13 cellular contexts compared by ENCODE assay signal in genomic region chr14:61482348-61483206, GRCh38.
DNase-seq lines count a peak whose midpoint lies in the region; ATAC-seq and TF ChIP-seq lines count a peak whose summit lies in the region.
"Had no signal": no experiment of that assay in that cellular context is flagged by ENCODE, and none has a peak within 500 bp of the region (broad histone marks: within the 10 kb centered on the region; RNA-seq: fewer than 3 reads in every experiment).

No MANE protein-coding gene starts in this region.

- H3K4me3 ChIP-seq in IMR-90 (ENCODE audit: insufficient read depth, low read depth, low read length) (no peak overlapping the region), neutrophil (ENCODE audit: low read depth in 1 of 2, low read length in 1 of 2) (no peak overlapping the region), OCI-LY7 (ENCODE audit: low read depth, low read length, poor library complexity, severe bottlenecking) (no peak overlapping the region)
- H3K4me3 ChIP-seq: colonic mucosa, esophagus muscularis mucosa, lower lobe of right lung had no signal

- DNase-seq in activated CD4-positive, alpha-beta T cell treated with anti-CD3 and anti-CD28 coated beads, Interleukin-2, amount 10 ng/mL, durations not matched to agents 24 days and 14 days = no peak
- no peak for DNase-seq in activated CD4-positive, alpha-beta T cell treated with anti-CD3 and anti-CD28 coated beads, Interleukin-2, amount 50 U/mL, for 4 hours
- DNase-seq in IMR-90 = no peak
- DNase-seq in effector memory CD8-positive, alpha-beta T cell = no peak
- no peak for DNase-seq in foreskin melanocyte
- no peak for DNase-seq in OCI-LY7 (ENCODE audit: low spot score)
- DNase-seq in DMS79 treated with DMSO at 0.1 percent for 48 hours (lab: John Stamatoyannopoulos, UW) = no peak
- DNase-seq: colonic mucosa, lower lobe of right lung, NCI-H748 treated with DMSO at 0.1 percent for 48 hours, T1000 had no signal

- H2AK5ac ChIP-seq in IMR-90 (ENCODE audit: low read depth, low read length) = peak overlapping the region; percentile 77

- in situ Hi-C loops in IMR-90 (cut with MboI; ENCODE audit: low sequenced_read_pairs) = no loop called here

- H2AFZ ChIP-seq in IMR-90 (replicated peaks; ENCODE audit: low read length, poor library complexity) (peak overlapping the region; percentile 10), OCI-LY7 (ENCODE audit: low read length) (no peak overlapping the region)

- peaks cover 0 to 19% of the 10 kb centered on the region in 2 experiments; a peak in 3 of 4 replicates for H3K79me1 ChIP-seq in IMR-90 (ENCODE audit: low read depth in 1 of 2, low read length in 2 of 2)

- H3K4me2 ChIP-seq in IMR-90 (ENCODE audit: low read depth, low read length) (no peak overlapping the region), OCI-LY7 (ENCODE audit: low read length) (no peak overlapping the region)

- no peaks in the 10 kb centered on the region for H4K20me1 ChIP-seq in IMR-90 (ENCODE audit: insufficient read depth, low read length)
- H4K20me1 ChIP-seq in OCI-LY7 (ENCODE audit: insufficient read depth, low read length) = no peaks in the 10 kb centered on the region

- H3K27ac ChIP-seq in IMR-90 (ENCODE audit: insufficient read depth, low read length) (no peak overlapping the region), neutrophil (peak overlapping the region; percentile 3), OCI-LY7 (ENCODE audit: low read depth, low read length, poor library complexity, severe bottlenecking) (no peak overlapping the region)
- H3K27ac ChIP-seq: colonic mucosa, esophagus muscularis mucosa, lower lobe of right lung had no signal

- H3K14ac ChIP-seq in IMR-90 (replicated peaks; ENCODE audit: low read depth, low read length) = peak overlapping the region; percentile 48; the same call in 1 of the 2 replicates

- BruUV-seq in IMR-90 (replicated peaks; lab: Mats Ljungman, UMichigan) = no TSS peak
- BruUV-seq in OCI-LY7 (replicated peaks; lab: Mats Ljungman, UMichigan) = no TSS peak

- H3K27me3 ChIP-seq in IMR-90 (ENCODE audit: control insufficient read depth, insufficient read depth, low read length) (no peaks in the 10 kb centered on the region), neutrophil (no peaks in the 10 kb centered on the region)
- H3K27me3 ChIP-seq: colonic mucosa, esophagus muscularis mucosa had no signal

- H3K36me3 Mint-ChIP-seq in activated CD4-positive, alpha-beta T cell treated with anti-CD3 and anti-CD28 coated beads, Interleukin-2, amount 10 ng/mL, durations not matched to agents 24 days and 14 days (ENCODE audit: low read depth) = peaks cover 61% of the 10 kb centered on the region
- H3K36me3 Mint-ChIP-seq in effector memory CD8-positive, alpha-beta T cell (ENCODE audit: insufficient read depth) = peaks cover 84% of the 10 kb centered on the region

- no peaks in the 10 kb centered on the region for H3K9me3 Mint-ChIP-seq in activated CD4-positive, alpha-beta T cell treated with anti-CD3 and anti-CD28 coated beads, Interleukin-2, amount 10 ng/mL, durations not matched to agents 24 days and 14 days
- no peaks in the 10 kb centered on the region for H3K9me3 Mint-ChIP-seq in effector memory CD8-positive, alpha-beta T cell

- H4K8ac ChIP-seq in IMR-90 (ENCODE audit: low read depth in 2 of 2, low read length in 2 of 2) = no peak overlapping the region; a peak in 1 of 4 replicates

- H3K36me3 ChIP-seq in IMR-90 (ENCODE audit: control insufficient read depth, insufficient read depth, low read length) (no peaks in the 10 kb centered on the region), neutrophil (no peaks in the 10 kb centered on the region), OCI-LY7 (ENCODE audit: insufficient read depth, low read length) (no peaks in the 10 kb centered on the region)
- H3K36me3 ChIP-seq: colonic mucosa had no signal

- no peak overlapping the region for H3K4me3 Mint-ChIP-seq in activated CD4-positive, alpha-beta T cell treated with anti-CD3 and anti-CD28 coated beads, Interleukin-2, amount 10 ng/mL, durations not matched to agents 24 days and 14 days
- H3K4me3 Mint-ChIP-seq in effector memory CD8-positive, alpha-beta T cell = peak overlapping the region in 1 of 2 donors; percentile 33

- H2BK20ac ChIP-seq in IMR-90 (ENCODE audit: low read depth, low read length) = peak overlapping the region; percentile 20; the same call in 1 of the 2 replicates

- dilution Hi-C loops in IMR-90 (cut with HindIII; ENCODE audit: low sequenced_read_pairs, unreplicated experiment) = no loop called here

- no peak overlapping the region for H3K18ac ChIP-seq in IMR-90 (ENCODE audit: low read depth, low read length)

- H3K9me1 ChIP-seq in IMR-90 (ENCODE audit: insufficient read depth, low read length) = peaks cover 22% of the 10 kb centered on the region

- 73% methylated on average over 6 of the region's 8 CpGs; no CpG with 5 or more reads in 1 of the 2 experiments for WGBS in IMR-90 (ENCODE audit: extremely low coverage in 2 of 2, insufficient read length in 1 of 2), 2 experiments

- no peak overlapping the region for H2AK9ac ChIP-seq in IMR-90 (replicated peaks; ENCODE audit: low read depth, low read length, poor library complexity)

- no peaks in the 10 kb centered on the region for H3K27me3 Mint-ChIP-seq in activated CD4-positive, alpha-beta T cell treated with anti-CD3 and anti-CD28 coated beads, Interleukin-2, amount 10 ng/mL, durations not matched to agents 24 days and 14 days
- no peaks in the 10 kb centered on the region for H3K27me3 Mint-ChIP-seq in effector memory CD8-positive, alpha-beta T cell

- no peak overlapping the region for H3K9ac ChIP-seq in IMR-90 (ENCODE audit: low read depth, low read length)

- CTCF ChIA-PET in IMR-90 (lab: Yijun Ruan, JAX) = no interaction called here
- CTCF ChIA-PET in OCI-LY7 (lab: Charles Lee; ENCODE audit: unreplicated experiment) = no interaction called here

- no peak for TF ChIP-seq RAD21 in IMR-90 (IDR thresholded peaks at IDR 0.05; ENCODE audit: low read length)

- H3K4ac ChIP-seq in IMR-90 (ENCODE audit: low read depth, low read length) = no peak overlapping the region; the same call in 1 of the 2 replicates

- H3K9me3 ChIP-seq in IMR-90 (ENCODE audit: control insufficient read depth, insufficient read depth, low read length) (no peaks in the 10 kb centered on the region), neutrophil (no peaks in the 10 kb centered on the region), OCI-LY7 (ENCODE audit: low read length) (no peaks in the 10 kb centered on the region)
- H3K9me3 ChIP-seq: colonic mucosa, esophagus muscularis mucosa, lower lobe of right lung had no signal

- no peak overlapping the region; the same call in 1 of the 2 replicates for H4K91ac ChIP-seq in IMR-90 (ENCODE audit: insufficient read depth, low read depth, low read length)

- no peak for ATAC-seq in IMR-90 (ENCODE audit: low read depth)
- no peak for ATAC-seq in effector memory CD8-positive, alpha-beta T cell (replicated peaks)
- ATAC-seq: lower lobe of right lung had no signal

- H3K79me2 ChIP-seq in OCI-LY7 (ENCODE audit: insufficient read depth, low read depth, low read length) = no peaks in the 10 kb centered on the region

- no peak for TF ChIP-seq POLR2A in IMR-90 (IDR thresholded peaks at IDR 0.05; ENCODE audit: low read depth, low read length)

- peaks cover 23% of the 10 kb centered on the region for H3K4me1 ChIP-seq in IMR-90 (ENCODE audit: control insufficient read depth, insufficient read depth, low read length)
- peaks cover 34 to 59% of the 10 kb centered on the region in 2 experiments for H3K4me1 ChIP-seq in neutrophil (ENCODE audit: control insufficient read depth in 1 of 2, insufficient read depth in 1 of 2, low read depth in 1 of 2, low read length in 1 of 2)
- H3K4me1 ChIP-seq in OCI-LY7 (ENCODE audit: insufficient read depth, low read length, poor library complexity, severe bottlenecking) = peaks cover 43% of the 10 kb centered on the region
- H3K4me1 ChIP-seq: colonic mucosa had no signal

- peak overlapping the region; percentile 89 for H3K27ac Mint-ChIP-seq in activated CD4-positive, alpha-beta T cell treated with anti-CD3 and anti-CD28 coated beads, Interleukin-2, amount 10 ng/mL, durations not matched to agents 24 days and 14 days
- H3K27ac Mint-ChIP-seq in effector memory CD8-positive, alpha-beta T cell = peak overlapping the region; percentile 95 to 98

- no peak overlapping the region for H3K56ac ChIP-seq in IMR-90 (ENCODE audit: extremely low read depth, insufficient read depth, low read length)

- H2BK120ac ChIP-seq in IMR-90 (ENCODE audit: low read depth, low read length) = 0 out of 2 replicates have a peak overlapping the region, but pooled peaks have one; percentile 6

- 0 out of 2 replicates have a peak overlapping the region, but pooled peaks have one; percentile 25 for H3K23ac ChIP-seq in IMR-90 (ENCODE audit: low read depth, low read length)

- H3K9me2 ChIP-seq in OCI-LY7 (ENCODE audit: insufficient read depth, low read length) = no peaks in the 10 kb centered on the region

- no peak overlapping the region for H2BK5ac ChIP-seq in IMR-90 (ENCODE audit: low read depth, low read length, poor library complexity, severe bottlenecking)

- H3K4me1 Mint-ChIP-seq in activated CD4-positive, alpha-beta T cell treated with anti-CD3 and anti-CD28 coated beads, Interleukin-2, amount 10 ng/mL, durations not matched to agents 24 days and 14 days = peaks cover 70% of the 10 kb centered on the region
- H3K4me1 Mint-ChIP-seq in effector memory CD8-positive, alpha-beta T cell (ENCODE audit: low read depth in 2 of 2) = peaks cover 37 to 72% of the 10 kb centered on the region in 2 donors

- H2BK15ac ChIP-seq in IMR-90 (ENCODE audit: low read depth, low read length) = peak overlapping the region; percentile 68; the same call in 2 of the 3 replicates

- POLR2A ChIA-PET in IMR-90 (lab: Charles Lee; ENCODE audit: unreplicated experiment) = no interaction called here
- POLR2A ChIA-PET in OCI-LY7 (lab: Charles Lee) = interaction anchor here (0.7 to 15.1 kb wide), 5 partner anchors 7 to 742 kb away, joined by 3 to 333 read pairs (median 7); no protein-coding TSS in a partner anchor

- intact Hi-C loops in activated CD4-positive, alpha-beta T cell treated with anti-CD3 and anti-CD28 coated beads, Interleukin-2, amount 10 ng/mL, durations not matched to agents 24 days and 14 days (cut with micrococcal nuclease) = no loop called here
- intact Hi-C loops in IMR-90 (cut with micrococcal nuclease) = no loop called here
- intact Hi-C loops in OCI-LY7 (cut with micrococcal nuclease; ENCODE audit: unreplicated experiment) = no loop called here

- TF ChIP-seq CTCF in IMR-90 (conservative IDR thresholded peaks at IDR 0.05; ENCODE audit: low read depth, low read length) (no peak), neutrophil (IDR thresholded peaks at IDR 0.05) (no peak), OCI-LY7 (conservative IDR thresholded peaks at IDR 0.05; ENCODE audit: low read length) (no peak)

- no peak overlapping the region for H4K5ac ChIP-seq in IMR-90 (ENCODE audit: low read depth, low read length)

TF ChIP-seq in IMR-90, 13 proteins besides CTCF, POLR2A, EP300 and RAD21 (continues in another document):
- no peak for TF ChIP-seq SMC3 (IDR thresholded peaks at IDR 0.05; ENCODE audit: low read depth, low read length)
